In genomic region chr4:112751447-112751846, GRCh38 we compare ENCODE assay signal across 1 cellular context.
TF ChIP-seq lines count a peak whose summit lies in the region.

No MANE protein-coding gene starts in this region.

TF ChIP-seq in H1, 55 proteins besides CTCF, POLR2A, EP300 and RAD21 (continued from another document):
- TF ChIP-seq KDM4A (IDR thresholded peaks at IDR 0.05; ENCODE audit: low read depth, low read length, severe bottlenecking) = no peak
- TF ChIP-seq SUZ12 (IDR thresholded peaks at IDR 0.05; ENCODE audit: low read length) = no peak
- no peak for TF ChIP-seq SP2 (IDR thresholded peaks at IDR 0.05; ENCODE audit: low read length)
- TF ChIP-seq FOSL1 (IDR thresholded peaks at IDR 0.05; ENCODE audit: insufficient read depth, low read depth, low read length) = no peak
- no peak for TF ChIP-seq MAX (IDR thresholded peaks at IDR 0.05)
- no peak for TF ChIP-seq USF2 (IDR thresholded peaks at IDR 0.05; ENCODE audit: low read length)
- TF ChIP-seq SAP30 (IDR thresholded peaks at IDR 0.05; ENCODE audit: insufficient read depth, insufficient replicate concordance, low read length) = no peak
- TF ChIP-seq TCF12 (IDR thresholded peaks at IDR 0.05; ENCODE audit: low read depth, low read length) = peak; percentile 85; the same call in 1 of the 2 replicates
- no peak for TF ChIP-seq CREB1 (IDR thresholded peaks at IDR 0.05)
- TF ChIP-seq SP4 (IDR thresholded peaks at IDR 0.05; ENCODE audit: low read length) = no peak
- TF ChIP-seq CEBPB (IDR thresholded peaks at IDR 0.05; ENCODE audit: low read depth, low read length) = no peak
- TF ChIP-seq TAF7 (optimal IDR thresholded peaks at IDR 0.05; ENCODE audit: borderline replicate concordance, low read depth, low read length) = no peak
- TF ChIP-seq ATF3 (IDR thresholded peaks at IDR 0.05; ENCODE audit: insufficient read depth, low read depth, low read length) = no peak
- no peak; the same call in 1 of the 2 replicates for TF ChIP-seq RBBP5 (IDR thresholded peaks at IDR 0.05; ENCODE audit: borderline replicate concordance, low read depth, low read length)
- no peak for TF ChIP-seq GABPA (IDR thresholded peaks at IDR 0.05; ENCODE audit: borderline replicate concordance, insufficient read depth, low read length)
- 0 out of 2 replicates have a peak, but pooled peaks have one; percentile 43 for TF ChIP-seq ATF2 (IDR thresholded peaks at IDR 0.05; ENCODE audit: low read length)
- no peak for TF ChIP-seq PHF8 (conservative IDR thresholded peaks at IDR 0.05; ENCODE audit: low read depth, low read length)
- TF ChIP-seq E2F6 (IDR thresholded peaks at IDR 0.05) = no peak
- no peak for TF ChIP-seq TBP (IDR thresholded peaks at IDR 0.05; ENCODE audit: low read depth, low read length)
- TF ChIP-seq BACH1 (IDR thresholded peaks at IDR 0.05; ENCODE audit: low read length) = no peak
- no peak for TF ChIP-seq YY1 (IDR thresholded peaks at IDR 0.05; ENCODE audit: low read depth, low read length)
- no peak for TF ChIP-seq EZH2 (IDR thresholded peaks at IDR 0.05; ENCODE audit: low read depth, low read length, severe bottlenecking)
- TF ChIP-seq NANOG (IDR thresholded peaks at IDR 0.05; ENCODE audit: insufficient read depth, low read depth, low read length, poor library complexity, severe bottlenecking) = no peak
- TF ChIP-seq ZNF274 (IDR thresholded peaks at IDR 0.05; ENCODE audit: borderline replicate concordance, extremely low read depth, low read length) = no peak
- no peak for TF ChIP-seq CTBP2 (IDR thresholded peaks at IDR 0.05; ENCODE audit: borderline replicate concordance, insufficient read depth, insufficient read length, low read length)
- TF ChIP-seq SIX5 (IDR thresholded peaks at IDR 0.05; ENCODE audit: low read depth, low read length) = no peak
- TF ChIP-seq KDM1A (IDR thresholded peaks at IDR 0.05; ENCODE audit: borderline replicate concordance, low read length) = no peak
- TF ChIP-seq EGR1 (IDR thresholded peaks at IDR 0.05; ENCODE audit: borderline replicate concordance, low read depth, low read length) = no peak
- TF ChIP-seq BRCA1 (IDR thresholded peaks at IDR 0.05; ENCODE audit: low read depth, low read length) = no peak
- TF ChIP-seq KDM5A (IDR thresholded peaks at IDR 0.05; ENCODE audit: low read length) = no peak
- no peak for TF ChIP-seq SIN3A (conservative IDR thresholded peaks at IDR 0.05 in 1 of 2, IDR thresholded peaks at IDR 0.05 in 1 of 2; ENCODE audit: low read depth in 1 of 2, low read length in 2 of 2)
- TF ChIP-seq JUN (IDR thresholded peaks at IDR 0.05; ENCODE audit: low read depth, low read length) = no peak
- TF ChIP-seq POLR2AphosphoS5 (IDR thresholded peaks at IDR 0.05; ENCODE audit: low read depth, low read length) = no peak
- peak; percentile 51 for TF ChIP-seq CHD7 (IDR thresholded peaks at IDR 0.05; ENCODE audit: insufficient replicate concordance, low read length)
- no peak for TF ChIP-seq SRF (IDR thresholded peaks at IDR 0.05; ENCODE audit: low read depth, low read length)
